In the genomic region with DNA sequence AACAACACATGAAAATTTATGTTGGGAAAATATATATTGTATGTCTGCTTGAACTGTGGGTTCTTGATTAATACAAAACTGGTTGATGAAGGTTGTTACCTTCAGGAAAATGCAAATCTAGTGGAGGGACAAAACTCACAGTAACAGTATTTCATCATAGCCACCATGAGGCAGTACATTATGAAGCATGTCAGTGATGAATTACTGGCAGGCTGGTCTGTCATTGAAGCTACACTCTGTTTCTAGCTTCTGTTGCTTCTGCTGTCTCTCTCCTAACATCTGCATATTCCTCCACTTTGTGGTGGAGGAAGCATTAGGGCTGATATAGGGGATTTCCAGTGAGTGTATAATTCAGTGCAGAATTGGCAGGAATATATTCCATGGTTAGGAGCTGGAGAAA, we compare ENCODE assay signal across 32 cellular contexts. TPM values are rescaled to one million over a fixed set of nuclear protein-coding genes. Genes with fewer than 3 reads are reported as not detected.
"Had no signal": no experiment of that assay in that cellular context is flagged by ENCODE, and none has a peak within 500 bp of the region (broad histone marks: within the 10 kb centered on the region; RNA-seq: fewer than 3 reads in every experiment).

No MANE protein-coding gene starts in this region.

- H3K9me3 ChIP-seq: adrenal gland, body of pancreas, esophagus muscularis mucosa, gastrocnemius medialis, heart right ventricle had no signal

- H3K27ac Mint-ChIP-seq: activated CD4-positive, alpha-beta memory T cell treated with anti-CD3 and anti-CD28 coated beads, Interleukin-2, amount 10 ng/mL, durations not matched to agents 7 days and 5 days; activated CD4-positive, alpha-beta T cell treated with anti-CD3 and anti-CD28 coated beads, Interleukin-2, amount 10 ng/mL, durations not matched to agents 7 days and 5 days; activated naive CD4-positive, alpha-beta T cell treated with anti-CD3 and anti-CD28 coated beads for 36 hours; activated naive CD4-positive, alpha-beta T cell treated with anti-CD3 and anti-CD28 coated beads, Interleukin-2, amount 50 U/mL, for 24 hours; activated naive CD8-positive, alpha-beta T cell treated with anti-CD3 and anti-CD28 coated beads for 36 hours; activated naive CD8-positive, alpha-beta T cell treated with anti-CD3 and anti-CD28 coated beads, Interleukin-2, amount 50 U/mL, for 24 hours; activated T-cell treated with anti-CD3 and anti-CD28 coated beads, Interleukin-2, amount 50 U/mL, for 24 hours; activated T-helper 1 cell treated with anti-CD3 and anti-CD28 coated beads, Interleukin-12 subunit alpha, Interleukin-12 subunit beta, Interleukin-2, Interleukin-4 antibody, amounts not matched to agents 30 ng/mL and 10 ng/mL and 1 ng/mL, durations not matched to agents 14 hours and 24 hours and 36 hours; activated T-helper 2 cell treated with anti-CD3 and anti-CD28 coated beads, Interferon-gamma antibody, Interleukin-2, Interleukin-4, amounts not matched to agents 10 μg/mL and 5 μg/mL and 100 μg/mL, durations not matched to agents 14 hours and 24 hours and 36 hours; effector memory CD8-positive, alpha-beta T cell had no signal

- H3K4me3 Mint-ChIP-seq: activated CD4-positive, alpha-beta memory T cell treated with anti-CD3 and anti-CD28 coated beads, Interleukin-2, amount 10 ng/mL, durations not matched to agents 7 days and 5 days; activated CD4-positive, alpha-beta T cell treated with anti-CD3 and anti-CD28 coated beads, Interleukin-2, amount 10 ng/mL, durations not matched to agents 7 days and 5 days; activated naive CD4-positive, alpha-beta T cell treated with anti-CD3 and anti-CD28 coated beads for 36 hours; activated naive CD4-positive, alpha-beta T cell treated with anti-CD3 and anti-CD28 coated beads, Interleukin-2, amount 50 U/mL, for 24 hours; activated naive CD8-positive, alpha-beta T cell treated with anti-CD3 and anti-CD28 coated beads for 36 hours; activated naive CD8-positive, alpha-beta T cell treated with anti-CD3 and anti-CD28 coated beads, Interleukin-2, amount 50 U/mL, for 24 hours; activated T-cell treated with anti-CD3 and anti-CD28 coated beads, Interleukin-2, amount 50 U/mL, for 24 hours; activated T-helper 1 cell treated with anti-CD3 and anti-CD28 coated beads, Interleukin-12 subunit alpha, Interleukin-12 subunit beta, Interleukin-2, Interleukin-4 antibody, amounts not matched to agents 30 ng/mL and 10 ng/mL and 1 ng/mL, durations not matched to agents 14 hours and 24 hours and 36 hours; effector memory CD8-positive, alpha-beta T cell had no signal

- H3K4me1 ChIP-seq: adrenal gland, body of pancreas, esophagus muscularis mucosa, foreskin keratinocyte, gastrocnemius medialis, heart right ventricle had no signal

- ATAC-seq: activated naive CD8-positive, alpha-beta T cell treated with anti-CD3 and anti-CD28 coated beads, Interleukin-2, amount 50 U/mL, for 24 hours; body of pancreas; effector memory CD8-positive, alpha-beta T cell; foreskin keratinocyte; gastrocnemius medialis; heart right ventricle had no signal

- H3K4me3 ChIP-seq: adrenal gland, body of pancreas, esophagus muscularis mucosa, gastrocnemius medialis, heart right ventricle had no signal

- H3K9me3 Mint-ChIP-seq: activated CD4-positive, alpha-beta memory T cell treated with anti-CD3 and anti-CD28 coated beads, Interleukin-2, amount 10 ng/mL, durations not matched to agents 7 days and 5 days; activated CD4-positive, alpha-beta T cell treated with anti-CD3 and anti-CD28 coated beads, Interleukin-2, amount 10 ng/mL, durations not matched to agents 7 days and 5 days; activated naive CD4-positive, alpha-beta T cell treated with anti-CD3 and anti-CD28 coated beads for 36 hours; activated naive CD4-positive, alpha-beta T cell treated with anti-CD3 and anti-CD28 coated beads, Interleukin-2, amount 50 U/mL, for 24 hours; activated naive CD8-positive, alpha-beta T cell treated with anti-CD3 and anti-CD28 coated beads for 36 hours; activated naive CD8-positive, alpha-beta T cell treated with anti-CD3 and anti-CD28 coated beads, Interleukin-2, amount 50 U/mL, for 24 hours; activated T-cell treated with anti-CD3 and anti-CD28 coated beads, Interleukin-2, amount 50 U/mL, for 24 hours; activated T-helper 1 cell treated with anti-CD3 and anti-CD28 coated beads, Interleukin-12 subunit alpha, Interleukin-12 subunit beta, Interleukin-2, Interleukin-4 antibody, amounts not matched to agents 30 ng/mL and 10 ng/mL and 1 ng/mL, durations not matched to agents 14 hours and 24 hours and 36 hours; activated T-helper 2 cell treated with anti-CD3 and anti-CD28 coated beads, Interferon-gamma antibody, Interleukin-2, Interleukin-4, amounts not matched to agents 10 μg/mL and 5 μg/mL and 100 μg/mL, durations not matched to agents 14 hours and 24 hours and 36 hours; effector memory CD8-positive, alpha-beta T cell had no signal

- H3K27me3 ChIP-seq: body of pancreas had no signal

- DNase-seq: activated CD4-positive, alpha-beta memory T cell treated with anti-CD3 and anti-CD28 coated beads, Interleukin-2, amount 10 ng/mL, durations not matched to agents 7 days and 5 days; activated CD4-positive, alpha-beta T cell treated with anti-CD3 and anti-CD28 coated beads for 1 hour; activated CD4-positive, alpha-beta T cell treated with anti-CD3 and anti-CD28 coated beads for 4 hours; activated CD4-positive, alpha-beta T cell treated with anti-CD3 and anti-CD28 coated beads, Interleukin-2, amount 10 ng/mL, durations not matched to agents 7 days and 5 days; activated CD4-positive, alpha-beta T cell treated with anti-CD3 and anti-CD28 coated beads, Interleukin-2, amount 50 U/mL, for 4 hours; activated CD8-positive, alpha-beta memory T cell treated with anti-CD3 and anti-CD28 coated beads, Interleukin-2, amount 50 U/mL, for 48 hours; activated effector memory CD4-positive, alpha-beta T cell treated with anti-CD3 and anti-CD28 coated beads, Interleukin-2, amount 50 U/mL, for 16 hours; activated naive CD4-positive, alpha-beta T cell treated with anti-CD3 and anti-CD28 coated beads for 36 hours; activated naive CD8-positive, alpha-beta T cell treated with anti-CD3 and anti-CD28 coated beads for 36 hours; activated naive CD8-positive, alpha-beta T cell treated with anti-CD3 and anti-CD28 coated beads, Interleukin-2, amount 50 U/mL, for 24 hours; activated T-cell treated with anti-CD3 and anti-CD28 coated beads for 4 hours; activated T-cell treated with anti-CD3 and anti-CD28 coated beads, Interleukin-2, amount 50 U/mL, for 24 hours; adrenal gland; amygdala; aorta; body of pancreas; caudate nucleus; cortex of kidney; dermis blood vessel endothelial cell; effector CD4-positive, alpha-beta T cell; effector memory CD8-positive, alpha-beta T cell; erythroblast; foreskin keratinocyte; gastrocnemius medialis; heart right ventricle; T-helper 2 cell had no signal

- H3K27ac ChIP-seq: adrenal gland, body of pancreas, esophagus muscularis mucosa, foreskin keratinocyte, gastrocnemius medialis, heart right ventricle had no signal

- H3K4me1 Mint-ChIP-seq: activated naive CD4-positive, alpha-beta T cell treated with anti-CD3 and anti-CD28 coated beads, Interleukin-2, amount 50 U/mL, for 24 hours; activated naive CD8-positive, alpha-beta T cell treated with anti-CD3 and anti-CD28 coated beads, Interleukin-2, amount 50 U/mL, for 24 hours had no signal

- H3K36me3 Mint-ChIP-seq: activated naive CD4-positive, alpha-beta T cell treated with anti-CD3 and anti-CD28 coated beads, Interleukin-2, amount 50 U/mL, for 24 hours; activated naive CD8-positive, alpha-beta T cell treated with anti-CD3 and anti-CD28 coated beads for 36 hours had no signal

- H3K36me3 ChIP-seq: adrenal gland, esophagus muscularis mucosa, heart right ventricle had no signal

RNA-seq across cellular contexts. Expression of gene RAB6D, which starts 44.2 kb away (rescaled TPM):
- total RNA-seq: activated CD4-positive, alpha-beta T cell treated with anti-CD3 and anti-CD28 coated beads, Interleukin-2, amount 10 ng/mL, durations not matched to agents 7 days and 5 days; activated naive CD4-positive, alpha-beta T cell treated with anti-CD3 and anti-CD28 coated beads for 36 hours; activated naive CD8-positive, alpha-beta T cell treated with anti-CD3 and anti-CD28 coated beads for 36 hours; activated T-helper 1 cell treated with anti-CD3 and anti-CD28 coated beads, Interleukin-12 subunit alpha, Interleukin-12 subunit beta, Interleukin-2, Interleukin-4 antibody, amounts not matched to agents 30 ng/mL and 10 ng/mL and 1 ng/mL, durations not matched to agents 14 hours and 24 hours and 36 hours; aorta; gastrocnemius medialis; glomerular endothelial cell; T-helper 1 cell treated with Interleukin-12 subunit alpha and Interleukin-12 subunit beta and Interleukin-4 antibody, amounts not matched to agents 30 ng/mL and 1 ng/mL, for 36 hours had no signal
